ENCODE assay signal across 10 cellular contexts in genomic region chr14:69666112-69666511, GRCh38. TPM values are rescaled to one million over a fixed set of nuclear protein-coding genes. Genes with fewer than 3 reads are reported as not detected.
DNase-seq lines count a peak whose midpoint lies in the region; ATAC-seq and TF ChIP-seq lines count a peak whose summit lies in the region.
"Had no signal": no experiment of that assay in that cellular context is flagged by ENCODE, and none has a peak within 500 bp of the region (broad histone marks: within the 10 kb centered on the region; RNA-seq: fewer than 3 reads in every experiment).

No MANE protein-coding gene starts in this region.

- TF ChIP-seq POLR2A in esophagus squamous epithelium (IDR thresholded peaks at IDR 0.05) (no peak), uterus (IDR thresholded peaks at IDR 0.05) (no peak)

- H3K4me1 ChIP-seq in esophagus squamous epithelium (peaks cover 31 to 99% (median 68%) of the 10 kb centered on the region in 3 donors), neutrophil (ENCODE audit: control insufficient read depth in 1 of 2, insufficient read depth in 1 of 2, low read depth in 1 of 2, low read length in 1 of 2) (peaks cover 57 to 78% of the 10 kb centered on the region in 2 experiments), uterus (peaks cover 19 to 34% of the 10 kb centered on the region in 2 donors)

- peak overlapping the region; percentile 36 to 79 (median 58) for H3K27ac ChIP-seq in esophagus squamous epithelium
- peak overlapping the region; percentile 69 for H3K27ac ChIP-seq in neutrophil
- peak overlapping the region; percentile 49 to 60 for H3K27ac ChIP-seq in uterus

- H3K36me3 ChIP-seq in esophagus squamous epithelium (peaks cover 0 to 7% (median 0%) of the 10 kb centered on the region in 3 donors), neutrophil (peaks cover 31% of the 10 kb centered on the region), uterus (no peaks in the 10 kb centered on the region)

- DNase-seq in Right ventricle myocardium inferior (ENCODE audit: missing footprints) (no peak), left ventricle myocardium superior (no peak), esophagus squamous epithelium (lab: John Stamatoyannopoulos, UW) (no peak), uterus (no peak), T-helper 2 cell (no peak)
- DNase-seq: activated CD4-positive, alpha-beta T cell treated with anti-CD3 and anti-CD28 coated beads for 48 hours; endodermal cell had no signal

- ATAC-seq in Right ventricle myocardium inferior (peak; percentile 12), left ventricle myocardium superior (no peak), GM18517 (IDR thresholded peaks at IDR 0.05; ENCODE audit: unreplicated experiment) (no peak), GM21717 (IDR thresholded peaks at IDR 0.05; ENCODE audit: unreplicated experiment) (no peak)

- TF ChIP-seq CTCF in esophagus squamous epithelium (IDR thresholded peaks at IDR 0.05) (no peak), neutrophil (IDR thresholded peaks at IDR 0.05) (no peak), uterus (IDR thresholded peaks at IDR 0.05) (no peak)

- H3K27me3 ChIP-seq in esophagus squamous epithelium (no peaks in the 10 kb centered on the region), neutrophil (no peaks in the 10 kb centered on the region), uterus (no peaks in the 10 kb centered on the region)

- H3K4me3 ChIP-seq in esophagus squamous epithelium: no peak overlapping the region
- H3K4me3 ChIP-seq in neutrophil (ENCODE audit: low read depth in 1 of 2, low read length in 1 of 2): no peak overlapping the region
- H3K4me3 ChIP-seq in uterus: no peak overlapping the region

- H3K9me3 ChIP-seq in esophagus squamous epithelium (no peaks in the 10 kb centered on the region), neutrophil (no peaks in the 10 kb centered on the region), uterus (no peaks in the 10 kb centered on the region)

- intact Hi-C loops in Right ventricle myocardium inferior (cut with DNase I) (loop anchor here (5.0 to 10.0 kb wide), 2 partner anchors 49 to 54 kb away; partner anchors contain the start of gene SUSD6), left ventricle myocardium superior (cut with micrococcal nuclease) (loop anchor here (10.0 kb wide), 1 partner anchor 51 kb away; the partner anchor contains the start of gene SUSD6), esophagus squamous epithelium (cut with DNase I) (no loop called here), uterus (cut with DNase I; ENCODE audit: low total_unique reads) (no loop called here)

- 44 to 51% methylated on average over 3 of the region's 3 CpGs for WGBS in esophagus squamous epithelium, 2 donors

RNA-seq across cellular contexts. Expression of gene SUSD6, which starts 54.7 kb away (rescaled TPM):
- total RNA-seq in Right ventricle myocardium inferior: 22.4 TPM
- 21.4 TPM for total RNA-seq in left ventricle myocardium superior
- total RNA-seq in esophagus squamous epithelium: 10 to 100 TPM; 22.4 to 43.1 (median 27.8) TPM
- total RNA-seq in uterus: 10 to 100 TPM in 3 of 4 donors, 1 to 10 TPM in 1; 8.8 to 35.1 (median 17.6) TPM

Comparison
In these comparisons a context has a peak if more than half of its experiments do, and no peak if none do; other contexts are left out.
1. intact Hi-C loops: an anchor here in Right ventricle myocardium inferior (5.0 to 10.0 kb wide) and left ventricle myocardium superior (10.0 kb wide); none called in esophagus squamous epithelium and uterus.